In the genomic region with DNA sequence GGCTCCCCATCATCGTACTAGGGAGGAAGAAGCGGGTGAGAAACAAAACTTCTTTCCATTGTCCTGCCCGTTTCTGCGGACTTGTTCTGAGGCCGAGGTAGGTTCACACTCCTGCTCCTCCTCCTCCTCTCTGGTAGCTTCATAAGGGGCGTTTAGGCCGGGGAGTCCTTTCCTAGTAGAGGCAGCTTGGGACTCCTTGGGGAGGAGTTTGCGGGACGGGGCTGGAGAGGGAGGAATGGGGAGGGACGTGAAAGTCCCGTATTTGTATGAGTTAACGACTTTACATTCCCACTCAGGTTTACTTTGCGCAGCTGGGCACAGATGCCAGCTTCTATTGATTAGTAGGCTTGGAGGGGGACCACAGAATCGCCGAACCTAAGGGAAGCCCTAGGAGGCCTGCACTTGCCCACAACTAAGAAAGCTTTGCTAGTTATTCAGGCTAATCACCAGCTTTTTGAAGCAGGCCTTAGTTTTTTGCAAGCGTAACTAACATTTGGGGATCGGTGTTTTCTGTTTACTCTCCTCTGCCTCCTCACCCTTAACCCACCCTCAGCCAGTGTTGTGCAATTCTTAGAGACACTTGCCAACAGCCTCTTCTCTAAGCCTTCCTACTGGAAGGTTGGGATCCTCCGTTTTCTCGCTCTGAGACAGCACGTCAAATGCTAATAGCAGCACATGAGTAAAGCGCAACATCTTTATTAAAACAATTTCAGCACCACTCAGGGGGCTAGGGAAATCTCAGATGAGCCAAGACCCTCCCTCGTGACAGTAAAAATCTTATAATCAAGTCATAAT, we compare ENCODE assay signal across 8 cellular contexts. TPM values are rescaled to one million over a fixed set of nuclear protein-coding genes. Genes with fewer than 3 reads are reported as not detected.
DNase-seq lines count a peak whose midpoint lies in the region; ATAC-seq and TF ChIP-seq lines count a peak whose summit lies in the region.

No MANE protein-coding gene starts in this region.

- H3K4me2 ChIP-seq in PC-3 (ENCODE audit: low read length) = peak overlapping the region; percentile 94
- peak overlapping the region; percentile 98 for H3K4me2 ChIP-seq in fibroblast of lung (ENCODE audit: extremely low read depth, insufficient read depth, low read length)
- peak overlapping the region; percentile 78 for H3K4me2 ChIP-seq in neuronal stem cell (ENCODE audit: insufficient read depth, low read length, poor library complexity, severe bottlenecking)

- H2AFZ ChIP-seq in PC-3 (ENCODE audit: low read length) = peak overlapping the region; percentile 93
- peak overlapping the region; percentile 99 for H2AFZ ChIP-seq in fibroblast of lung (ENCODE audit: low read length)
- H2AFZ ChIP-seq in neuronal stem cell (ENCODE audit: low read length) = peak overlapping the region; percentile 96

- no peak overlapping the region for H3K23ac ChIP-seq in neuronal stem cell (ENCODE audit: low read depth, low read length, poor library complexity)

- H2BK15ac ChIP-seq in neuronal stem cell (ENCODE audit: low read length) = no peak overlapping the region

- H3K4me1 ChIP-seq in PC-3 (ENCODE audit: insufficient read depth, low read length) (peaks cover 22% of the 10 kb centered on the region), fibroblast of lung (ENCODE audit: control insufficient read depth, extremely low read depth, insufficient read depth, low read length) (no peaks in the 10 kb centered on the region), neuronal stem cell (ENCODE audit: control insufficient read depth in 2 of 2, insufficient read depth in 1 of 2, low read depth in 1 of 2, low read length in 2 of 2) (peaks cover 3 to 4% of the 10 kb centered on the region in 2 donors)

- H4K20me1 ChIP-seq in PC-3 (ENCODE audit: low read length) = no peaks in the 10 kb centered on the region
- H4K20me1 ChIP-seq in fibroblast of lung (ENCODE audit: control insufficient read depth, extremely low read depth, insufficient read depth, low read length) = no peaks in the 10 kb centered on the region

- BruUV-seq in PC-3 (replicated peaks; lab: Mats Ljungman, UMichigan) = TSS peak; percentile 34

- DNase-seq in GM04504 (ENCODE audit: low read depth) (peak; percentile 21), PC-3 (peak; percentile 50), fibroblast of lung (ENCODE audit: low read depth in 2 of 2) (peak; percentile 50 to 70), neuronal stem cell (ENCODE audit: low spot score) (no peak), KG1 (lab: John Stamatoyannopoulos, UW) (no peak), NCI-H146 (lab: John Stamatoyannopoulos, UW) (no peak)

- peak overlapping the region; percentile 80 for H3K27ac ChIP-seq in PC-3 (ENCODE audit: low read length)
- peak overlapping the region; percentile 92 for H3K27ac ChIP-seq in fibroblast of lung (ENCODE audit: insufficient read depth, low read length)
- H3K27ac ChIP-seq in neuronal stem cell (replicated peaks; ENCODE audit: low read length) = no peak overlapping the region

- no peaks in the 10 kb centered on the region for H3K27me3 ChIP-seq in PC-3 (ENCODE audit: low read length)
- no peaks in the 10 kb centered on the region for H3K27me3 ChIP-seq in fibroblast of lung (ENCODE audit: control insufficient read depth, insufficient read depth, low read length)
- H3K27me3 ChIP-seq in neuronal stem cell (ENCODE audit: control insufficient read depth in 3 of 3, insufficient read depth in 3 of 3, low read depth in 1 of 3, low read length in 3 of 3) = peaks cover 0 to 3% (median 0%) of the 10 kb centered on the region in 3 experiments

- H3K4me3 ChIP-seq in PC-3 (ENCODE audit: low read length) = peak overlapping the region; percentile 85
- H3K4me3 ChIP-seq in fibroblast of lung (replicated peaks in 1 of 4; ENCODE audit: control extremely low read depth in 1 of 4, insufficient read depth in 1 of 4, low read depth in 3 of 4, low read length in 4 of 4) = peak overlapping the region; percentile 82 to 92 (median 84)
- H3K4me3 ChIP-seq in neuronal stem cell (ENCODE audit: low read length in 2 of 2) = peak overlapping the region; percentile 88

- H3K79me1 ChIP-seq in neuronal stem cell (ENCODE audit: low read depth, low read length) = no peaks in the 10 kb centered on the region

- H3K9me3 ChIP-seq in PC-3 (ENCODE audit: low read length) = no peaks in the 10 kb centered on the region
- no peaks in the 10 kb centered on the region for H3K9me3 ChIP-seq in fibroblast of lung (ENCODE audit: control insufficient read depth, insufficient read depth, low read depth, low read length)
- no peaks in the 10 kb centered on the region for H3K9me3 ChIP-seq in neuronal stem cell (replicated peaks in 1 of 2; ENCODE audit: control insufficient read depth in 2 of 2, insufficient read depth in 1 of 2, low read depth in 1 of 2, low read length in 2 of 2)

- H4K8ac ChIP-seq in neuronal stem cell (ENCODE audit: low read depth, low read length) = no peak overlapping the region

- POLR2A ChIA-PET in PC-3 (lab: Charles Lee; ENCODE audit: unreplicated experiment) = no interaction called here

- H2AK5ac ChIP-seq in neuronal stem cell (ENCODE audit: low read depth, low read length) = no peak overlapping the region

- peak overlapping the region; percentile 41 for H3K14ac ChIP-seq in neuronal stem cell (ENCODE audit: low read length)

- H3K18ac ChIP-seq in neuronal stem cell (ENCODE audit: low read length) = peak overlapping the region; percentile 21

- intact Hi-C loops in PC-3 (cut with micrococcal nuclease) = no loop called here

- TF ChIP-seq CTCF in PC-3 (conservative IDR thresholded peaks at IDR 0.05; ENCODE audit: low read depth, low read length) (no peak), fibroblast of lung (conservative IDR thresholded peaks at IDR 0.05 in 1 of 2, IDR thresholded peaks at IDR 0.05 in 1 of 2; ENCODE audit: low read depth in 1 of 2, low read length in 2 of 2) (no peak)

- H3K4ac ChIP-seq in neuronal stem cell (ENCODE audit: low read length) = no peak overlapping the region

- H3K36me3 ChIP-seq in PC-3 (ENCODE audit: low read depth, low read length) = no peaks in the 10 kb centered on the region
- H3K36me3 ChIP-seq in fibroblast of lung (ENCODE audit: control insufficient read depth, insufficient read depth, low read length) = no peaks in the 10 kb centered on the region
- no peaks in the 10 kb centered on the region for H3K36me3 ChIP-seq in neuronal stem cell (replicated peaks in 1 of 2; ENCODE audit: control insufficient read depth in 2 of 2, insufficient read depth in 2 of 2, low read length in 2 of 2)

- no CpG with 5 or more reads among the region's 22 CpGs for WGBS in neuronal stem cell (ENCODE audit: extremely low coverage in 2 of 2, insufficient read length in 2 of 2, insufficient replicate concordance in 1 of 2), 2 donors

- H3K9me2 ChIP-seq in PC-3 (replicated peaks; ENCODE audit: low read length) = no peaks in the 10 kb centered on the region

- no peak overlapping the region for H4K91ac ChIP-seq in neuronal stem cell (ENCODE audit: low read depth, low read length, poor library complexity)

- ATAC-seq in PC-3 (no peak), HG03432 (IDR thresholded peaks at IDR 0.05; ENCODE audit: unreplicated experiment) (no peak), GM19452 (IDR thresholded peaks at IDR 0.05; ENCODE audit: unreplicated experiment) (no peak)

- H3K79me2 ChIP-seq in PC-3 (ENCODE audit: low read length) = no peaks in the 10 kb centered on the region
- no peaks in the 10 kb centered on the region for H3K79me2 ChIP-seq in fibroblast of lung (ENCODE audit: control insufficient read depth, insufficient read depth, low read length)

- no peak overlapping the region for H2BK5ac ChIP-seq in neuronal stem cell (ENCODE audit: low read length)

- H3F3A ChIP-seq in PC-3 (ENCODE audit: low read length, unreplicated experiment) = no peaks in the 10 kb centered on the region

- H3K9ac ChIP-seq in PC-3 (ENCODE audit: low read length) = peak overlapping the region; percentile 88
- peak overlapping the region; percentile 65 for H3K9ac ChIP-seq in fibroblast of lung (ENCODE audit: insufficient read depth, low read length)
- H3K9ac ChIP-seq in neuronal stem cell (ENCODE audit: low read depth, low read length, poor library complexity) = peak overlapping the region; percentile 87

- CTCF ChIA-PET in PC-3 (lab: Charles Lee) = no interaction called here

- no peak overlapping the region for H2BK12ac ChIP-seq in neuronal stem cell (ENCODE audit: low read length)

- H2BK120ac ChIP-seq in neuronal stem cell (ENCODE audit: low read depth, low read length) = no peak overlapping the region

RNA-seq across cellular contexts. Expression of gene RNASE4, which starts 0.5 kb away (rescaled TPM):
- 5.9 and 8.5 TPM in 2 replicates for total RNA-seq in PC-3 (2014; rRNA removed)
- 20.0 and 22.1 TPM in 2 replicates for total RNA-seq in fibroblast of lung
- polyA plus RNA-seq in fibroblast of lung = 25.0 and 43.9 TPM in 2 replicates
- polyA plus RNA-seq in fibroblast of lung (2012) = 8.7 and 18.7 TPM in 2 replicates
- 5.1 and 21.8 TPM in 2 replicates for polyA minus RNA-seq in fibroblast of lung (ENCODE audit: low replicate concordance)
- polyA plus RNA-seq in neuronal stem cell (2013, experiment 1 of 2) = 3.2 TPM
- 4.0 TPM for polyA plus RNA-seq in neuronal stem cell (2013, experiment 2 of 2)

RNA-seq across cellular contexts. Expression of gene ANG, which starts 3.7 kb away (rescaled TPM):
- total RNA-seq in PC-3 (2014; rRNA removed) = 4.8 and 6.6 TPM in 2 replicates
- 5.1 and 6.4 TPM in 2 replicates for total RNA-seq in fibroblast of lung
- polyA plus RNA-seq in fibroblast of lung = 3.9 and 7.3 TPM in 2 replicates
- 4.8 and 8.2 TPM in 2 replicates for polyA plus RNA-seq in fibroblast of lung (2012)
- 6.6 and 7.2 TPM in 2 replicates for polyA minus RNA-seq in fibroblast of lung (ENCODE audit: low replicate concordance)
- polyA plus RNA-seq in neuronal stem cell (2013, experiment 1 of 2) = 2.3 TPM
- polyA plus RNA-seq in neuronal stem cell (2013, experiment 2 of 2) = 3.0 TPM

RNA-seq across cellular contexts. Expression of gene OR6S1, which starts 43.4 kb away (rescaled TPM):
- total RNA-seq in PC-3 (2014; rRNA removed) (not detected in 2 replicates), fibroblast of lung (not detected in 2 replicates)
- not detected in 2 replicates for polyA plus RNA-seq in fibroblast of lung
- not detected in 2 replicates for polyA plus RNA-seq in fibroblast of lung (2012)
- not detected in 2 replicates for polyA minus RNA-seq in fibroblast of lung (ENCODE audit: low replicate concordance)
- polyA plus RNA-seq in neuronal stem cell (2013, experiment 1 of 2) = not detected
- polyA plus RNA-seq in neuronal stem cell (2013, experiment 2 of 2) = not detected

Comparison
In these comparisons a context has a peak if more than half of its experiments do, and no peak if none do; other contexts are left out.
1. DNase-seq: peak in GM04504 (single experiment), PC-3 (single experiment) and fibroblast of lung (2 of 2); none in neuronal stem cell (single experiment), KG1 (single experiment) and NCI-H146 (single experiment).
2. Peak in every context shown above with its lines, with median percentiles within 50 percentile points of each other: H2AFZ ChIP-seq, H3K4me2 ChIP-seq, H3K4me3 ChIP-seq and H3K9ac ChIP-seq.